ENCODE assay signal across 1 cellular context in genomic region chr1:109986054-109986444, GRCh38.
TF ChIP-seq lines count a peak whose summit lies in the region.

No MANE protein-coding gene starts in this region.

TF ChIP-seq in H1, 55 proteins besides CTCF, POLR2A, EP300 and RAD21:
- no peak for TF ChIP-seq BACH1 (IDR thresholded peaks at IDR 0.05; ENCODE audit: low read length)
- no peak for TF ChIP-seq MAX (IDR thresholded peaks at IDR 0.05)
- no peak for TF ChIP-seq CTBP2 (IDR thresholded peaks at IDR 0.05; ENCODE audit: borderline replicate concordance, insufficient read depth, insufficient read length, low read length)
- no peak for TF ChIP-seq HDAC2 (IDR thresholded peaks at IDR 0.05; ENCODE audit: borderline replicate concordance in 1 of 2, low read depth in 2 of 2, low read length in 2 of 2)
- TF ChIP-seq NANOG (IDR thresholded peaks at IDR 0.05; ENCODE audit: insufficient read depth, low read depth, low read length, poor library complexity, severe bottlenecking) = no peak
